In the genomic region with DNA sequence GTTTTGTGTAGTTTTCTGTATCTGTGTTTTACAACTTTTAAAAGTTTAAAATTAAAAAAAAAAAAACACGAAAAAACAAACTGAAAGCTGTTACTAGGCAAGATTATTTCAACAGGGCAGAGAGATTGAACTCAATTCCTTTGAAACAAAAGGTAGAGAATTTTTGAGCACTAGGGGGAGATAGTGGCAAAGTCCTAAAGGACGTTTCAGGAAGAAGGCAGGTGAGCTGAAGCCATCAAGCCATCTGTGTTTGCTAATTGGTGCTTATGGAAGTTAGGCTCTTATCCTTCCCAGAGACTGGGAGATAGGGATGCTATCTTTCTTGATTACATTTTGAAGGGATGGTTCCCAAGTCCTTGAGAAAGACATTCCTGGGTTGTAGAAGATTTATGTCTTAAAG, we compare ENCODE assay signal across 8 cellular contexts.
DNase-seq lines count a peak whose midpoint lies in the region; ATAC-seq lines count a peak whose summit lies in the region.

No MANE protein-coding gene starts in this region.

- no peaks in the 10 kb centered on the region for H3K4me1 Mint-ChIP-seq in activated CD4-positive, alpha-beta T cell treated with anti-CD3 and anti-CD28 coated beads, Interleukin-2, amount 10 ng/mL, durations not matched to agents 7 days and 5 days

- CTCF ChIA-PET in activated CD4-positive, alpha-beta T cell treated with anti-CD3 and anti-CD28 coated beads, Interleukin-2, amount 10 ng/mL, durations not matched to agents 7 days and 5 days (lab: Charles Lee): interaction anchor here (0.6 to 1.3 kb wide), 3 partner anchors 117 to 1506 kb away, joined by 3 read pairs; no protein-coding TSS in a partner anchor

- DNase-seq in A172 (ENCODE audit: low spot score): peak; percentile 38
- DNase-seq in NCI-H460 (ENCODE audit: extremely low read depth, low read depth): peak; percentile 13
- DNase-seq in dermis blood vessel endothelial cell: peak; percentile 30
- no peak for DNase-seq in mucosa of gallbladder (ENCODE audit: low spot score)
- no peak for DNase-seq in activated CD4-positive, alpha-beta T cell treated with anti-CD3 and anti-CD28 coated beads, Interleukin-2, amount 10 ng/mL, durations not matched to agents 7 days and 5 days

- no peak overlapping the region for H3K4me3 Mint-ChIP-seq in activated CD4-positive, alpha-beta T cell treated with anti-CD3 and anti-CD28 coated beads, Interleukin-2, amount 10 ng/mL, durations not matched to agents 7 days and 5 days

- no peaks in the 10 kb centered on the region for H3K36me3 Mint-ChIP-seq in activated CD4-positive, alpha-beta T cell treated with anti-CD3 and anti-CD28 coated beads, Interleukin-2, amount 10 ng/mL, durations not matched to agents 7 days and 5 days (ENCODE audit: low read depth)

- ATAC-seq in GM21423 (IDR thresholded peaks at IDR 0.05; ENCODE audit: unreplicated experiment) (peak; percentile 43), HG03095 (IDR thresholded peaks at IDR 0.05; ENCODE audit: unreplicated experiment) (no peak), GM19397 (IDR thresholded peaks at IDR 0.05; ENCODE audit: unreplicated experiment) (no peak)

- no peaks in the 10 kb centered on the region for H3K9me3 Mint-ChIP-seq in activated CD4-positive, alpha-beta T cell treated with anti-CD3 and anti-CD28 coated beads, Interleukin-2, amount 10 ng/mL, durations not matched to agents 7 days and 5 days

- H3K27me3 Mint-ChIP-seq in activated CD4-positive, alpha-beta T cell treated with anti-CD3 and anti-CD28 coated beads, Interleukin-2, amount 10 ng/mL, durations not matched to agents 7 days and 5 days: no peaks in the 10 kb centered on the region

- no peak overlapping the region for H3K27ac Mint-ChIP-seq in activated CD4-positive, alpha-beta T cell treated with anti-CD3 and anti-CD28 coated beads, Interleukin-2, amount 10 ng/mL, durations not matched to agents 7 days and 5 days

- POLR2A ChIA-PET in activated CD4-positive, alpha-beta T cell treated with anti-CD3 and anti-CD28 coated beads, Interleukin-2, amount 10 ng/mL, durations not matched to agents 7 days and 5 days (lab: Charles Lee): no interaction called here

Comparison
In these comparisons a context has a peak if more than half of its experiments do, and no peak if none do; other contexts are left out.
1. DNase-seq: peak in A172 (single experiment), NCI-H460 (single experiment) and dermis blood vessel endothelial cell (single experiment); none in mucosa of gallbladder (single experiment) and activated CD4-positive, alpha-beta T cell treated with anti-CD3 and anti-CD28 coated beads, Interleukin-2, amount 10 ng/mL, durations not matched to agents 7 days and 5 days (single experiment).